ENCODE assay signal across 1 cellular context in the genomic region with DNA sequence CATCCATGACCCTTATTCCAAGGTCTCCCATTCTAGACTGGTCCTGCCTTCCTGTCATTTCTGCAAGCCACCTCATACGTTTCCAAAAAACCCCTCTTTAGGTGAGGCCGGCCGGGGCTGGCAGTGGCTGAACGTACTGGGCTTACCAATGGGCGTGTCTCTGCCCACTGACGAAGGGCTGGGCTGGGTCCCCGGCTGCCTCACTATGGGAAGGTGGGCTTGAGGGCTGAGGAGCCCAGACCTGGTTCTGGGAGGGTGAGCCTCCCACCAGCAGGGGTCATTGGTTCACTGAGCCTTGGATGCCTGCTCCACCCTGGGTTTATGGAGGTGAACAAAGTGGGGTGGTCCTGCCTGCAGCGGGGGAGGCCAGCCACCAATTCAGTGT.
TF ChIP-seq lines count a peak whose summit lies in the region.

No MANE protein-coding gene starts in this region.

TF ChIP-seq in GM12878, 131 proteins besides CTCF, POLR2A, EP300 and RAD21:
- TF ChIP-seq NBN (IDR thresholded peaks at IDR 0.05): no peak
